Comparison of ENCODE assay signal across 21 cellular contexts in the genomic region with DNA sequence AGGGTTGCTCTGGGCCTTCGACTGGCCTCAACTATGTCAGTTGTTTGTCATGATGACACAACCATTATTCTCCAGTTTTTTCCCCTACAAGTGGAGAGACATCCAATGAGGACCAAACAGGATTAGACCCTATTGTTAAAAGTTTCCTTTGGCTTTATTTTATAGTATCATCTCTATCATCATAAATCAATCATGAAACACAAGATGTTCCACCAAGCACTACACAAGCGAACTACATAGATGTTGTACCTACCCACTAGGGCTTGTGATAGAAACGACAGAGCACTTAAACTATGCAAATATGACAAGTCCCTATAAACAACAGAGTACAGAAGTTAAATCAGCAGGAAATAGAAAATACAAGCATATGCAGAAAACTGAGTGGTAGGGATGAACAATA.
DNase-seq lines count a peak whose midpoint lies in the region; ATAC-seq, FAIRE-seq and TF ChIP-seq lines count a peak whose summit lies in the region.
"Had no signal": no experiment of that assay in that cellular context is flagged by ENCODE, and none has a peak within 500 bp of the region (broad histone marks: within the 10 kb centered on the region; RNA-seq: fewer than 3 reads in every experiment).

No MANE protein-coding gene starts in this region.

- H2BK5ac ChIP-seq in IMR-90 (ENCODE audit: low read depth, low read length, poor library complexity, severe bottlenecking) (no peak overlapping the region), trophoblast cell (ENCODE audit: low read depth, low read length, poor library complexity) (peak overlapping the region; percentile 27)

- POLR2A ChIA-PET in IMR-90 (lab: Charles Lee; ENCODE audit: unreplicated experiment) (interaction anchor here (0.6 kb wide), 1 partner anchor 160 kb away, joined by 3 read pairs; no protein-coding TSS in a partner anchor), endothelial cell of umbilical vein (lab: Charles Lee) (no interaction called here)

- no peak for FAIRE-seq in endothelial cell of umbilical vein (lab: Jason Lieb, UNC)
- FAIRE-seq: D721Med, GM12878, GM19239 had no signal

- H3K79me1 ChIP-seq in IMR-90 (ENCODE audit: low read depth in 1 of 2, low read length in 2 of 2) (no peaks in the 10 kb centered on the region), trophoblast cell (ENCODE audit: low read length) (no peaks in the 10 kb centered on the region)

- H4K20me1 ChIP-seq in IMR-90 (ENCODE audit: insufficient read depth, low read length) (no peaks in the 10 kb centered on the region), endothelial cell of umbilical vein (replicated peaks; ENCODE audit: control insufficient read depth, extremely low read depth, insufficient read depth, low read length) (no peaks in the 10 kb centered on the region)
- H4K20me1 ChIP-seq: BLaER1 had no signal

- H2BK120ac ChIP-seq in IMR-90 (ENCODE audit: low read depth, low read length) (peak overlapping the region; percentile 83), trophoblast cell (ENCODE audit: insufficient read depth, low read length, poor library complexity) (peak overlapping the region; percentile 3)

- H3K27me3 ChIP-seq in IMR-90 (ENCODE audit: control insufficient read depth, insufficient read depth, low read length) (no peaks in the 10 kb centered on the region), endothelial cell of umbilical vein (ENCODE audit: control insufficient read depth in 2 of 2, insufficient read depth in 2 of 2, low read length in 2 of 2) (no peaks in the 10 kb centered on the region), trophoblast cell (ENCODE audit: insufficient read depth, low read length) (no peaks in the 10 kb centered on the region)
- H3K27me3 ChIP-seq: BLaER1 had no signal

- TF ChIP-seq POLR2A in IMR-90 (IDR thresholded peaks at IDR 0.05; ENCODE audit: low read depth, low read length): no peak
- no peak for TF ChIP-seq POLR2A in endothelial cell of umbilical vein (IDR thresholded peaks at IDR 0.05; ENCODE audit: low read depth, low read length)

- H3K79me2 ChIP-seq in endothelial cell of umbilical vein (ENCODE audit: control insufficient read depth, insufficient read depth, low read length): no peaks in the 10 kb centered on the region
- no peaks in the 10 kb centered on the region for H3K79me2 ChIP-seq in trophoblast cell (ENCODE audit: control insufficient read depth, insufficient read depth, low read length, poor library complexity)

- H3K23ac ChIP-seq in IMR-90 (ENCODE audit: low read depth, low read length) (peak overlapping the region; percentile 22; the same call in 1 of the 2 replicates), trophoblast cell (ENCODE audit: low read length) (no peak overlapping the region)

- H3K4me3 ChIP-seq in IMR-90 (ENCODE audit: insufficient read depth, low read depth, low read length): no peak overlapping the region
- no peak overlapping the region for H3K4me3 ChIP-seq in endothelial cell of umbilical vein (replicated peaks in 1 of 3; ENCODE audit: insufficient read depth in 1 of 3, low read depth in 1 of 3, low read length in 3 of 3)
- H3K4me3 ChIP-seq in trophoblast cell (ENCODE audit: low read depth, low read length): no peak overlapping the region
- H3K4me3 ChIP-seq: BLaER1, GM12878, GM23248 had no signal

- BruUV-seq in IMR-90 (replicated peaks; lab: Mats Ljungman, UMichigan): no TSS peak
- BruUV-seq in endothelial cell of umbilical vein (replicated peaks; lab: Mats Ljungman, UMichigan): no TSS peak

- intact Hi-C loops in IMR-90 (cut with micrococcal nuclease) (loop anchor here (5.0 to 10.0 kb wide), 2 partner anchors 198 to 310 kb away; no protein-coding TSS in a partner anchor), endothelial cell of umbilical vein (cut with micrococcal nuclease) (no loop called here)

- no peaks in the 10 kb centered on the region for H3K9me3 ChIP-seq in IMR-90 (ENCODE audit: control insufficient read depth, insufficient read depth, low read length)
- no peaks in the 10 kb centered on the region for H3K9me3 ChIP-seq in endothelial cell of umbilical vein (replicated peaks; ENCODE audit: control insufficient read depth, insufficient read depth, low read length)
- H3K9me3 ChIP-seq in trophoblast cell (ENCODE audit: insufficient read depth, low read depth, low read length): no peaks in the 10 kb centered on the region
- H3K9me3 ChIP-seq: BLaER1 had no signal

- H3K36me3 ChIP-seq in IMR-90 (ENCODE audit: control insufficient read depth, insufficient read depth, low read length) (no peaks in the 10 kb centered on the region), endothelial cell of umbilical vein (ENCODE audit: control insufficient read depth in 2 of 2, extremely low read depth in 1 of 2, insufficient read depth in 2 of 2, low read length in 2 of 2) (no peaks in the 10 kb centered on the region), trophoblast cell (ENCODE audit: control insufficient read depth in 1 of 2, insufficient read depth in 2 of 2, low read length in 2 of 2) (no peaks in the 10 kb centered on the region)
- H3K36me3 ChIP-seq: BLaER1 had no signal

- no peak for TF ChIP-seq RAD21 in IMR-90 (IDR thresholded peaks at IDR 0.05; ENCODE audit: low read length)

- H3K4me2 ChIP-seq in IMR-90 (ENCODE audit: low read depth, low read length): no peak overlapping the region
- H3K4me2 ChIP-seq in endothelial cell of umbilical vein (ENCODE audit: insufficient read depth, low read length): no peak overlapping the region
- no peak overlapping the region for H3K4me2 ChIP-seq in trophoblast cell (ENCODE audit: low read length)
- H3K4me2 ChIP-seq: BLaER1 had no signal

- H2BK20ac ChIP-seq in IMR-90 (ENCODE audit: low read depth, low read length): peak overlapping the region; percentile 90

- dilution Hi-C loops in IMR-90 (cut with HindIII; ENCODE audit: low sequenced_read_pairs, unreplicated experiment): no loop called here
- dilution Hi-C loops in endothelial cell of umbilical vein (cut with MboI; ENCODE audit: extremely low pct_ligation_motif_present, low sequenced_read_pairs): no loop called here

- ATAC-seq in IMR-90 (ENCODE audit: low read depth) (no peak), HG02840 (IDR thresholded peaks at IDR 0.05; ENCODE audit: low FRiP score, unreplicated experiment) (no peak), HG03175 (IDR thresholded peaks at IDR 0.05; ENCODE audit: unreplicated experiment) (no peak)
- ATAC-seq: CD8-positive, alpha-beta T cell; GM12878; HCT116 had no signal

- H4K8ac ChIP-seq in IMR-90 (ENCODE audit: low read depth in 2 of 2, low read length in 2 of 2) (peak overlapping the region in 1 of 2 experiments; percentile 7; a peak in 2 of 4 replicates), trophoblast cell (ENCODE audit: low read depth, low read length) (no peak overlapping the region)

- no peak overlapping the region for H2AK9ac ChIP-seq in IMR-90 (replicated peaks; ENCODE audit: low read depth, low read length, poor library complexity)

- no CpG with 5 or more reads among the region's 3 CpGs for WGBS in IMR-90 (ENCODE audit: extremely low coverage in 2 of 2, insufficient read length in 1 of 2), 2 experiments
- WGBS in trophoblast cell (ENCODE audit: extremely low coverage, insufficient coverage, insufficient read length): no CpG with 5 or more reads among the region's 3 CpGs

- peak overlapping the region; percentile 87 for H4K91ac ChIP-seq in IMR-90 (ENCODE audit: insufficient read depth, low read depth, low read length)
- H4K91ac ChIP-seq in trophoblast cell (ENCODE audit: low read depth, low read length): no peak overlapping the region

- peak overlapping the region; percentile 97 for H3K18ac ChIP-seq in IMR-90 (ENCODE audit: low read depth, low read length)
- no peak overlapping the region for H3K18ac ChIP-seq in trophoblast cell (ENCODE audit: low read length)

- peak overlapping the region; percentile 86; the same call in 2 of the 3 replicates for H2BK15ac ChIP-seq in IMR-90 (ENCODE audit: low read depth, low read length)

- H3K56ac ChIP-seq in IMR-90 (ENCODE audit: extremely low read depth, insufficient read depth, low read length): no peak overlapping the region; the same call in 1 of the 2 replicates

- TF ChIP-seq CTCF in IMR-90 (conservative IDR thresholded peaks at IDR 0.05; ENCODE audit: low read depth, low read length) (no peak), VCaP (conservative IDR thresholded peaks at IDR 0.05) (no peak), endothelial cell of umbilical vein (IDR thresholded peaks at IDR 0.05; ENCODE audit: extremely low read depth in 1 of 2, insufficient read depth in 1 of 2, low read depth in 1 of 2, low read length in 2 of 2) (no peak)

- H3K27ac ChIP-seq in IMR-90 (ENCODE audit: insufficient read depth, low read length) (peak overlapping the region; percentile 80; the same call in 1 of the 2 replicates), VCaP (peak overlapping the region; percentile 74), endothelial cell of umbilical vein (ENCODE audit: insufficient read depth, low read depth, low read length) (no peak overlapping the region), trophoblast cell (ENCODE audit: low read depth, low read length) (no peak overlapping the region)
- H3K27ac ChIP-seq: BLaER1, C4-2B had no signal

- DNase-seq in IMR-90 (no peak), endothelial cell of umbilical vein (ENCODE audit: low read depth, low spot score) (peak; percentile 38), trophoblast cell (no peak), NK-92 (lab: John Stamatoyannopoulos, UW; ENCODE audit: unreplicated experiment) (no peak)
- DNase-seq: CD4-positive, CD25-positive, alpha-beta regulatory T cell; CD8-positive, alpha-beta T cell; DMS 273 treated with DMSO at 0.1 percent for 48 hours; DMS79; EL; GDM1; GM23248; H9 had no signal

- H3K9ac ChIP-seq in IMR-90 (ENCODE audit: low read depth, low read length) (no peak overlapping the region), endothelial cell of umbilical vein (replicated peaks; ENCODE audit: extremely low read depth, insufficient read depth, low read length) (no peak overlapping the region), trophoblast cell (ENCODE audit: low read length) (no peak overlapping the region)
- H3K9ac ChIP-seq: BLaER1 had no signal

- H3K4ac ChIP-seq in IMR-90 (ENCODE audit: low read depth, low read length): peak overlapping the region; percentile 84
- H3K4ac ChIP-seq in trophoblast cell (ENCODE audit: low read depth, low read length): no peak overlapping the region

- peak overlapping the region; percentile 95 for H4K5ac ChIP-seq in IMR-90 (ENCODE audit: low read depth, low read length)

- H2BK12ac ChIP-seq in trophoblast cell (ENCODE audit: low read length): peak overlapping the region; percentile 66

- no peak overlapping the region for H2AFZ ChIP-seq in IMR-90 (replicated peaks; ENCODE audit: low read length, poor library complexity)
- H2AFZ ChIP-seq in endothelial cell of umbilical vein (ENCODE audit: low read depth, low read length): no peak overlapping the region
- H2AFZ ChIP-seq in trophoblast cell (ENCODE audit: insufficient read depth, low read length, poor library complexity): no peak overlapping the region

- CTCF ChIA-PET in IMR-90 (lab: Yijun Ruan, JAX): interaction anchor here (0.5 kb wide), 1 partner anchor 452 kb away, joined by 3 read pairs; no protein-coding TSS in a partner anchor
- CTCF ChIA-PET in endothelial cell of umbilical vein (lab: Charles Lee): interaction anchor here (1.3 kb wide), 1 partner anchor 424 kb away, joined by 6 read pairs; no protein-coding TSS in a partner anchor

- H2AK5ac ChIP-seq in IMR-90 (ENCODE audit: low read depth, low read length) (peak overlapping the region; percentile 88), trophoblast cell (ENCODE audit: low read length) (no peak overlapping the region)

- H3K14ac ChIP-seq in IMR-90 (replicated peaks; ENCODE audit: low read depth, low read length): peak overlapping the region; percentile 86
- no peak overlapping the region for H3K14ac ChIP-seq in trophoblast cell (ENCODE audit: low read length)

- H3K4me1 ChIP-seq in IMR-90 (ENCODE audit: control insufficient read depth, insufficient read depth, low read length): peaks cover 8% of the 10 kb centered on the region
- no peaks in the 10 kb centered on the region for H3K4me1 ChIP-seq in endothelial cell of umbilical vein (ENCODE audit: control insufficient read depth, extremely low read depth, insufficient read depth, low read length)
- H3K4me1 ChIP-seq in trophoblast cell (ENCODE audit: control insufficient read depth in 1 of 2, insufficient read depth in 2 of 2, low read length in 2 of 2): no peaks in the 10 kb centered on the region
- H3K4me1 ChIP-seq: BLaER1 had no signal

- H4K12ac ChIP-seq in trophoblast cell (ENCODE audit: low read depth, low read length): no peak overlapping the region

- in situ Hi-C loops in IMR-90 (cut with MboI; ENCODE audit: low sequenced_read_pairs): no loop called here

- H3K9me1 ChIP-seq in IMR-90 (ENCODE audit: insufficient read depth, low read length): peaks cover 9% of the 10 kb centered on the region
- H3K9me1 ChIP-seq in endothelial cell of umbilical vein (replicated peaks; ENCODE audit: control insufficient read depth, extremely low read depth, insufficient read depth, low read length): no peaks in the 10 kb centered on the region

Comparison
In these comparisons a context has a peak if more than half of its experiments do, and no peak if none do; other contexts are left out.
1. H3K27ac ChIP-seq: peak in IMR-90 (single experiment) and VCaP (single experiment); none in endothelial cell of umbilical vein (single experiment) and trophoblast cell (single experiment).